In the genomic region with DNA sequence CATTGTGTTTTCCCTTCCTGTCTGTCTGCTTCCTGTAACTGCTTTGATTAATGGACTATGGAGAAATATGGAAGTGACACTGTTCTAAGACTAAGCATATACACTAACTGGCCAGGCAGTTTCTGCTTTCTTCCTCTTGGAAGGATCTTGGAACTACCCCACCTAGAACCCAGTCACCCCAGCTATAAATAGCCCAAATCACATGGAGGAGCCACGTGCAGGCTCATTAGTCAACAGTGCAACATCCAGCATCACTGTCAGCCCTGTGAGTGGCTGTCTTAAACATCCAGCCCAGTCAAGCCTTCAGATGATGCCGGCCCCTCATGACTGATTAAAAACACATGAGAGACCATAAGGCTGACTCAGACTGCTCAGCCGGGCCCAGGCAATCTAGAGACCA, we compare ENCODE assay signal across 10 cellular contexts. TPM values are rescaled to one million over a fixed set of nuclear protein-coding genes. Genes with fewer than 3 reads are reported as not detected.
DNase-seq lines count a peak whose midpoint lies in the region; ATAC-seq and TF ChIP-seq lines count a peak whose summit lies in the region.
"Had no signal": no experiment of that assay in that cellular context is flagged by ENCODE, and none has a peak within 500 bp of the region (broad histone marks: within the 10 kb centered on the region; RNA-seq: fewer than 3 reads in every experiment).

No MANE protein-coding gene starts in this region.

- peaks cover 5% of the 10 kb centered on the region for H3K27me3 Mint-ChIP-seq in activated CD4-positive, alpha-beta T cell treated with anti-CD3 and anti-CD28 coated beads for 36 hours
- H3K27me3 Mint-ChIP-seq in type B pancreatic cell, result no peaks in the 10 kb centered on the region

- CTCF ChIA-PET in activated CD4-positive, alpha-beta T cell treated with anti-CD3 and anti-CD28 coated beads for 36 hours (lab: Charles Lee), result interaction anchor here (0.9 kb wide), 1 partner anchor 17 kb away, joined by 3 read pairs; no protein-coding TSS in a partner anchor

- H3K4me3 Mint-ChIP-seq in activated CD4-positive, alpha-beta T cell treated with anti-CD3 and anti-CD28 coated beads for 36 hours, result no peak overlapping the region
- H3K4me3 Mint-ChIP-seq in type B pancreatic cell, result peak overlapping the region; percentile 29

- no peak for DNase-seq in activated CD4-positive, alpha-beta T cell treated with anti-CD3 and anti-CD28 coated beads for 36 hours
- no peak for DNase-seq in activated CD4-positive, alpha-beta T cell treated with anti-CD3 and anti-CD28 coated beads for 4 hours
- DNase-seq in adrenal gland, result peak; percentile 35 to 75 (median 61)
- peak; percentile 47 for DNase-seq in left ventricle myocardium superior
- no peak for DNase-seq in type B pancreatic cell (ENCODE audit: extremely low spot score, unreplicated experiment)
- DNase-seq in hypothalamus (lab: John Stamatoyannopoulos, UW), result no peak
- no peak for DNase-seq in HuH-7 (ENCODE audit: low spot score)
- DNase-seq: activated CD8-positive, alpha-beta memory T cell treated with anti-CD3 and anti-CD28 coated beads, Interleukin-2, amount 50 U/mL, for 48 hours; AML-193 had no signal

- POLR2A ChIA-PET in activated CD4-positive, alpha-beta T cell treated with anti-CD3 and anti-CD28 coated beads for 36 hours (lab: Charles Lee), result no interaction called here

- H3K36me3 Mint-ChIP-seq in activated CD4-positive, alpha-beta T cell treated with anti-CD3 and anti-CD28 coated beads for 36 hours (ENCODE audit: low read depth), result no peaks in the 10 kb centered on the region
- H3K36me3 Mint-ChIP-seq in type B pancreatic cell, result peaks cover 26% of the 10 kb centered on the region

- TF ChIP-seq POLR2A in adrenal gland (IDR thresholded peaks at IDR 0.05), result no peak

- no peak overlapping the region for H3K27ac Mint-ChIP-seq in activated CD4-positive, alpha-beta T cell treated with anti-CD3 and anti-CD28 coated beads for 36 hours
- H3K27ac Mint-ChIP-seq in type B pancreatic cell, result peak overlapping the region; percentile 90

- H3K4me1 Mint-ChIP-seq in activated CD4-positive, alpha-beta T cell treated with anti-CD3 and anti-CD28 coated beads for 36 hours, result no peaks in the 10 kb centered on the region
- peaks cover 6% of the 10 kb centered on the region for H3K4me1 Mint-ChIP-seq in type B pancreatic cell (ENCODE audit: unreplicated experiment)

- TF ChIP-seq CTCF in adrenal gland (IDR thresholded peaks at IDR 0.05), result no peak
- TF ChIP-seq CTCF in type B pancreatic cell (conservative IDR thresholded peaks at IDR 0.05), result no peak

- ATAC-seq in activated CD4-positive, alpha-beta T cell treated with anti-CD3 and anti-CD28 coated beads for 36 hours, result peak; percentile 36
- peak; percentile 71 for ATAC-seq in left ventricle myocardium superior
- no peak for ATAC-seq in GM21576 (IDR thresholded peaks at IDR 0.05; ENCODE audit: unreplicated experiment)

- H3K4me1 ChIP-seq in adrenal gland (replicated peaks in 1 of 2), result no peaks in the 10 kb centered on the region

- intact Hi-C loops in activated CD4-positive, alpha-beta T cell treated with anti-CD3 and anti-CD28 coated beads for 36 hours (cut with DNase I, micrococcal nuclease), result loop anchor here in 1 of 2 experiments (10.0 kb wide), 1 partner anchor 685 kb away; no protein-coding TSS in a partner anchor
- intact Hi-C loops in adrenal gland (cut with DNase I) (no loop called here), left ventricle myocardium superior (cut with micrococcal nuclease) (no loop called here)

- 0 to 54% (median 49%) methylated on average over 1 to 3 of the region's 3 CpGs for WGBS in adrenal gland, 4 donors

- no peaks in the 10 kb centered on the region for H3K27me3 ChIP-seq in adrenal gland

- no peaks in the 10 kb centered on the region for H3K9me3 Mint-ChIP-seq in activated CD4-positive, alpha-beta T cell treated with anti-CD3 and anti-CD28 coated beads for 36 hours (ENCODE audit: low read depth)
- no peaks in the 10 kb centered on the region for H3K9me3 Mint-ChIP-seq in type B pancreatic cell

- H3K27ac ChIP-seq in adrenal gland, result peak overlapping the region in 1 of 5 donors; percentile 64

- H3K9me3 ChIP-seq in adrenal gland (replicated peaks in 1 of 3), result no peaks in the 10 kb centered on the region

- no peak overlapping the region for H3K4me3 ChIP-seq in adrenal gland

- no peaks in the 10 kb centered on the region for H3K36me3 ChIP-seq in adrenal gland (replicated peaks in 1 of 2)

RNA-seq across cellular contexts. Expression of a gene that starts 39.2 kb away (rescaled TPM):
- total RNA-seq in activated CD4-positive, alpha-beta T cell treated with anti-CD3 and anti-CD28 coated beads for 36 hours, result 10 to 100 TPM; 27.9 to 40.0 TPM
- total RNA-seq in adrenal gland (10 to 100 TPM in 7 of 8 donors, 1 to 10 TPM in 1; 9.4 to 41.5 (median 23.6) TPM), left ventricle myocardium superior (4.1 TPM), type B pancreatic cell (ENCODE audit: low replicate concordance) (153 and 573 TPM in 2 replicates)
- polyA plus RNA-seq in adrenal gland, result 1 to 10 TPM; 2.1 to 7.9 (median 6.2) TPM

Comparison
In these comparisons a context has a peak if more than half of its experiments do, and no peak if none do; other contexts are left out.
1. DNase-seq: peak in adrenal gland (7 of 7) and left ventricle myocardium superior (single experiment); none in activated CD4-positive, alpha-beta T cell treated with anti-CD3 and anti-CD28 coated beads for 36 hours (single experiment), activated CD4-positive, alpha-beta T cell treated with anti-CD3 and anti-CD28 coated beads for 4 hours (0 of 2), type B pancreatic cell (single experiment), hypothalamus (0 of 51) and HuH-7 (single experiment).